32 cellular contexts compared by ENCODE assay signal in genomic region chr3:144197582-144197981, GRCh38.
"Had no signal": no experiment of that assay in that cellular context is flagged by ENCODE, and none has a peak within 500 bp of the region (broad histone marks: within the 10 kb centered on the region; RNA-seq: fewer than 3 reads in every experiment).

No MANE protein-coding gene starts in this region.

- H3K4me3 Mint-ChIP-seq: activated CD4-positive, alpha-beta memory T cell treated with anti-CD3 and anti-CD28 coated beads for 36 hours; activated CD4-positive, alpha-beta T cell treated with anti-CD3 and anti-CD28 coated beads for 36 hours; activated CD4-positive, alpha-beta T cell treated with anti-CD3 and anti-CD28 coated beads, Interleukin-2, amount 10 ng/mL, durations not matched to agents 24 days and 14 days; activated CD8-positive, alpha-beta memory T cell treated with anti-CD3 and anti-CD28 coated beads, Interleukin-2, amount 10 ng/mL, durations not matched to agents 7 days and 5 days; activated CD8-positive, alpha-beta T cell treated with anti-CD3 and anti-CD28 coated beads, Interleukin-2, amount 10 ng/mL, durations not matched to agents 7 days and 5 days; activated naive CD4-positive, alpha-beta T cell treated with anti-CD3 and anti-CD28 coated beads for 36 hours; activated naive CD4-positive, alpha-beta T cell treated with anti-CD3 and anti-CD28 coated beads, Interleukin-2, amount 50 U/mL, for 24 hours; activated naive CD8-positive, alpha-beta T cell treated with anti-CD3 and anti-CD28 coated beads for 36 hours; activated naive CD8-positive, alpha-beta T cell treated with anti-CD3 and anti-CD28 coated beads, Interleukin-2, amount 50 U/mL, for 24 hours; activated T-helper 1 cell treated with anti-CD3 and anti-CD28 coated beads, Interleukin-12 subunit alpha, Interleukin-12 subunit beta, Interleukin-2, Interleukin-4 antibody, amounts not matched to agents 30 ng/mL and 10 ng/mL and 1 ng/mL, durations not matched to agents 14 hours and 24 hours and 36 hours; brain; central memory CD8-positive, alpha-beta T cell; dendritic cell treated with granulocyte-macrophage colony-stimulating factor and Interleukin-4, amounts not matched to agents 40 ng/mL and 50 ng/mL, for 4 days; endodermal cell had no signal

- H3K27ac ChIP-seq: adrenal gland, ascending aorta, breast epithelium, coronary artery, dorsolateral prefrontal cortex had no signal

- H3K36me3 ChIP-seq: adrenal gland, ascending aorta, breast epithelium had no signal

- H3K27me3 ChIP-seq: adrenal gland, ascending aorta, breast epithelium, dorsolateral prefrontal cortex had no signal

- H3K9me3 ChIP-seq: adrenal gland had no signal

- H3K4me1 ChIP-seq: adrenal gland, ascending aorta, breast epithelium had no signal

- H3K27ac Mint-ChIP-seq: activated CD4-positive, alpha-beta memory T cell treated with anti-CD3 and anti-CD28 coated beads for 36 hours; activated CD4-positive, alpha-beta T cell treated with anti-CD3 and anti-CD28 coated beads for 36 hours; activated CD4-positive, alpha-beta T cell treated with anti-CD3 and anti-CD28 coated beads, Interleukin-2, amount 10 ng/mL, durations not matched to agents 24 days and 14 days; activated CD8-positive, alpha-beta memory T cell treated with anti-CD3 and anti-CD28 coated beads, Interleukin-2, amount 10 ng/mL, durations not matched to agents 7 days and 5 days; activated CD8-positive, alpha-beta T cell treated with anti-CD3 and anti-CD28 coated beads, Interleukin-2, amount 10 ng/mL, durations not matched to agents 7 days and 5 days; activated naive CD4-positive, alpha-beta T cell treated with anti-CD3 and anti-CD28 coated beads for 36 hours; activated naive CD4-positive, alpha-beta T cell treated with anti-CD3 and anti-CD28 coated beads, Interleukin-2, amount 50 U/mL, for 24 hours; activated naive CD8-positive, alpha-beta T cell treated with anti-CD3 and anti-CD28 coated beads for 36 hours; activated naive CD8-positive, alpha-beta T cell treated with anti-CD3 and anti-CD28 coated beads, Interleukin-2, amount 50 U/mL, for 24 hours; activated T-helper 1 cell treated with anti-CD3 and anti-CD28 coated beads, Interleukin-12 subunit alpha, Interleukin-12 subunit beta, Interleukin-2, Interleukin-4 antibody, amounts not matched to agents 30 ng/mL and 10 ng/mL and 1 ng/mL, durations not matched to agents 14 hours and 24 hours and 36 hours; activated T-helper 2 cell treated with anti-CD3 and anti-CD28 coated beads, Interferon-gamma antibody, Interleukin-2, Interleukin-4, amounts not matched to agents 10 μg/mL and 5 μg/mL and 100 μg/mL, durations not matched to agents 14 hours and 24 hours and 36 hours; brain; dendritic cell treated with granulocyte-macrophage colony-stimulating factor and Interleukin-4, amounts not matched to agents 40 ng/mL and 50 ng/mL, for 4 days; endodermal cell had no signal

- H3K4me1 Mint-ChIP-seq: activated CD4-positive, alpha-beta T cell treated with anti-CD3 and anti-CD28 coated beads for 36 hours; activated CD4-positive, alpha-beta T cell treated with anti-CD3 and anti-CD28 coated beads, Interleukin-2, amount 10 ng/mL, durations not matched to agents 24 days and 14 days; activated CD8-positive, alpha-beta memory T cell treated with anti-CD3 and anti-CD28 coated beads, Interleukin-2, amount 10 ng/mL, durations not matched to agents 7 days and 5 days; activated naive CD4-positive, alpha-beta T cell treated with anti-CD3 and anti-CD28 coated beads, Interleukin-2, amount 50 U/mL, for 24 hours; activated naive CD8-positive, alpha-beta T cell treated with anti-CD3 and anti-CD28 coated beads for 36 hours; activated naive CD8-positive, alpha-beta T cell treated with anti-CD3 and anti-CD28 coated beads, Interleukin-2, amount 50 U/mL, for 24 hours; central memory CD8-positive, alpha-beta T cell had no signal

- H3K4me3 ChIP-seq: adrenal gland, ascending aorta, breast epithelium, coronary artery, dorsolateral prefrontal cortex had no signal

- ATAC-seq: activated CD4-positive, alpha-beta T cell treated with anti-CD3 and anti-CD28 coated beads for 36 hours; activated CD8-positive, alpha-beta memory T cell treated with anti-CD3 and anti-CD28 coated beads, Interleukin-2, amount 10 ng/mL, durations not matched to agents 7 days and 5 days; activated CD8-positive, alpha-beta T cell treated with anti-CD3 and anti-CD28 coated beads, Interleukin-2, amount 10 ng/mL, durations not matched to agents 7 days and 5 days; activated naive CD8-positive, alpha-beta T cell treated with anti-CD3 and anti-CD28 coated beads, Interleukin-2, amount 50 U/mL, for 24 hours; esophagus mucosa had no signal

- H3K27me3 Mint-ChIP-seq: activated CD4-positive, alpha-beta memory T cell treated with anti-CD3 and anti-CD28 coated beads for 36 hours; activated CD4-positive, alpha-beta T cell treated with anti-CD3 and anti-CD28 coated beads, Interleukin-2, amount 10 ng/mL, durations not matched to agents 24 days and 14 days; activated CD8-positive, alpha-beta memory T cell treated with anti-CD3 and anti-CD28 coated beads, Interleukin-2, amount 10 ng/mL, durations not matched to agents 7 days and 5 days; activated naive CD8-positive, alpha-beta T cell treated with anti-CD3 and anti-CD28 coated beads for 36 hours; activated naive CD8-positive, alpha-beta T cell treated with anti-CD3 and anti-CD28 coated beads, Interleukin-2, amount 50 U/mL, for 24 hours; brain; dendritic cell treated with granulocyte-macrophage colony-stimulating factor and Interleukin-4, amounts not matched to agents 40 ng/mL and 50 ng/mL, for 4 days had no signal

- DNase-seq: activated CD4-positive, alpha-beta memory T cell treated with anti-CD3 and anti-CD28 coated beads for 36 hours; activated CD4-positive, alpha-beta T cell treated with anti-CD3 and anti-CD28 coated beads for 36 hours; activated CD4-positive, alpha-beta T cell treated with anti-CD3 and anti-CD28 coated beads, Interleukin-2, amount 10 ng/mL, durations not matched to agents 24 days and 14 days; activated CD4-positive, CD25-positive, alpha-beta regulatory T cell; activated CD4-positive, CD25-positive, alpha-beta regulatory T cell treated with anti-CD3 and anti-CD28 coated beads, Interleukin-2, amount 50 U/mL, for 72 hours; activated CD8-positive, alpha-beta memory T cell treated with anti-CD3 and anti-CD28 coated beads, Interleukin-2, amount 10 ng/mL, durations not matched to agents 7 days and 5 days; activated CD8-positive, alpha-beta memory T cell treated with anti-CD3 and anti-CD28 coated beads, Interleukin-2, amount 50 U/mL, for 4 hours; activated CD8-positive, alpha-beta T cell treated with anti-CD3 and anti-CD28 coated beads, Interleukin-2, amount 10 ng/mL, durations not matched to agents 7 days and 5 days; activated effector memory CD4-positive, alpha-beta T cell treated with anti-CD3 and anti-CD28 coated beads, Interleukin-2, amount 50 U/mL, for 16 hours; activated naive CD4-positive, alpha-beta T cell treated with anti-CD3 and anti-CD28 coated beads for 36 hours; activated naive CD8-positive, alpha-beta T cell treated with anti-CD3 and anti-CD28 coated beads for 36 hours; activated naive CD8-positive, alpha-beta T cell treated with anti-CD3 and anti-CD28 coated beads, Interleukin-2, amount 50 U/mL, for 24 hours; activated T-cell treated with anti-CD3 and anti-CD28 coated beads, Interleukin-2, amount 50 U/mL, for 1 hour; activated T-cell treated with anti-CD3 and anti-CD28 coated beads, Interleukin-2, amount 50 U/mL, for 48 hours; adrenal gland; amygdala; dorsolateral prefrontal cortex; effector memory CD4-positive, alpha-beta T cell; endodermal cell; foreskin fibroblast; head of caudate nucleus; T-helper 2 cell had no signal

- H3K36me3 Mint-ChIP-seq: activated CD4-positive, alpha-beta memory T cell treated with anti-CD3 and anti-CD28 coated beads for 36 hours; activated CD8-positive, alpha-beta memory T cell treated with anti-CD3 and anti-CD28 coated beads, Interleukin-2, amount 10 ng/mL, durations not matched to agents 7 days and 5 days had no signal
